In genomic region chr10:89853796-89854195, GRCh38 we compare ENCODE assay signal across 15 cellular contexts.
DNase-seq lines count a peak whose midpoint lies in the region; ATAC-seq and TF ChIP-seq lines count a peak whose summit lies in the region.
"Had no signal": no experiment of that assay in that cellular context is flagged by ENCODE, and none has a peak within 500 bp of the region (broad histone marks: within the 10 kb centered on the region; RNA-seq: fewer than 3 reads in every experiment).

No MANE protein-coding gene starts in this region.

- no peaks in the 10 kb centered on the region for H3K36me3 ChIP-seq in HCT116 (ENCODE audit: control insufficient read depth in 1 of 2, insufficient read depth in 2 of 2, low read length in 2 of 2)
- H3K36me3 ChIP-seq in neuronal stem cell (replicated peaks in 1 of 2; ENCODE audit: control insufficient read depth in 2 of 2, insufficient read depth in 2 of 2, low read length in 2 of 2): no peaks in the 10 kb centered on the region
- H3K36me3 ChIP-seq: gastroesophageal sphincter had no signal

- H3K27ac ChIP-seq in HCT116 (ENCODE audit: low read depth, low read length) (no peak overlapping the region), neuronal stem cell (replicated peaks; ENCODE audit: low read length) (no peak overlapping the region)
- H3K27ac ChIP-seq: gastroesophageal sphincter had no signal

- H3K23ac ChIP-seq in neuronal stem cell (ENCODE audit: low read depth, low read length, poor library complexity): peak overlapping the region; percentile 47

- ATAC-seq in HCT116: peak; percentile 63; the same call in 1 of the 2 replicates
- ATAC-seq: gastroesophageal sphincter had no signal

- no peak overlapping the region for H3K4ac ChIP-seq in neuronal stem cell (ENCODE audit: low read length)

- TF ChIP-seq POLR2A in HCT116 (IDR thresholded peaks at IDR 0.05; ENCODE audit: borderline replicate concordance, extremely low read depth, insufficient read depth, insufficient read length): no peak

- H3K4me2 ChIP-seq in HCT116 (ENCODE audit: low read length): no peak overlapping the region
- H3K4me2 ChIP-seq in neuronal stem cell (ENCODE audit: insufficient read depth, low read length, poor library complexity, severe bottlenecking): no peak overlapping the region

- no peak overlapping the region for H2BK120ac ChIP-seq in neuronal stem cell (ENCODE audit: low read depth, low read length)

- RAD21 ChIA-PET in HCT116 (lab: Charles Lee; ENCODE audit: low non-redundant PET in 1 of 2, low total read pairs in 2 of 2, uncharacterized antibody in 2 of 2, unreplicated experiment in 2 of 2): no interaction called here

- H3K27me3 ChIP-seq in HCT116 (ENCODE audit: insufficient read depth, low read length) (no peaks in the 10 kb centered on the region), neuronal stem cell (ENCODE audit: control insufficient read depth in 3 of 3, insufficient read depth in 3 of 3, low read depth in 1 of 3, low read length in 3 of 3) (no peaks in the 10 kb centered on the region)
- H3K27me3 ChIP-seq: gastroesophageal sphincter had no signal

- no peak overlapping the region for H2AFZ ChIP-seq in HCT116 (ENCODE audit: low read depth, low read length, poor library complexity, severe bottlenecking)
- no peak overlapping the region for H2AFZ ChIP-seq in neuronal stem cell (ENCODE audit: low read length)

- H4K91ac ChIP-seq in neuronal stem cell (ENCODE audit: low read depth, low read length, poor library complexity): no peak overlapping the region

- no peak overlapping the region for H2BK12ac ChIP-seq in neuronal stem cell (ENCODE audit: low read length)

- no peaks in the 10 kb centered on the region for H3K9me3 ChIP-seq in HCT116 (ENCODE audit: control insufficient read depth in 1 of 2, insufficient read depth in 1 of 2, low read depth in 1 of 2, low read length in 2 of 2)
- no peaks in the 10 kb centered on the region for H3K9me3 ChIP-seq in neuronal stem cell (replicated peaks in 1 of 2; ENCODE audit: control insufficient read depth in 2 of 2, insufficient read depth in 1 of 2, low read depth in 1 of 2, low read length in 2 of 2)
- H3K9me3 ChIP-seq: gastroesophageal sphincter had no signal

- WGBS in neuronal stem cell (ENCODE audit: extremely low coverage in 2 of 2, insufficient read length in 2 of 2, insufficient replicate concordance in 1 of 2), 2 donors: no CpG with 5 or more reads among the region's 18 CpGs

- H3K14ac ChIP-seq in neuronal stem cell (ENCODE audit: low read length): no peak overlapping the region

- H3K79me2 ChIP-seq in HCT116 (ENCODE audit: insufficient read depth, low read length): no peaks in the 10 kb centered on the region

- H3K4me1 Mint-ChIP-seq in MCF 10A (ENCODE audit: insufficient read depth, unreplicated experiment): no peaks in the 10 kb centered on the region

- H3K18ac ChIP-seq in neuronal stem cell (ENCODE audit: low read length): no peak overlapping the region

- no TSS peak for BruUV-seq in HCT116 (replicated peaks; lab: Mats Ljungman, UMichigan)
- BruUV-seq in MCF 10A (replicated peaks; lab: Mats Ljungman, UMichigan): no TSS peak

- intact Hi-C loops in HCT116 (cut with micrococcal nuclease) (no loop called here), MCF 10A (cut with micrococcal nuclease) (no loop called here)

- CTCF ChIA-PET in HCT116 (lab: Charles Lee) (interaction anchor here (1.1 to 1.2 kb wide), 2 partner anchors 8 to 295 kb away, joined by 3 read pairs; no protein-coding TSS in a partner anchor), MCF 10A (lab: Yijun Ruan, JAX) (interaction anchor here (0.6 kb wide), 1 partner anchor 538 kb away, joined by 3 read pairs; no protein-coding TSS in a partner anchor)

- H2BK5ac ChIP-seq in neuronal stem cell (ENCODE audit: low read length): no peak overlapping the region

- DNase-seq in HCT116 (ENCODE audit: low read depth, low spot score): no peak
- DNase-seq in SK-MEL-5 (ENCODE audit: low read depth, low spot score): peak; percentile 19
- no peak for DNase-seq in fibroblast of mammary gland (ENCODE audit: low read depth)
- no peak for DNase-seq in neuronal stem cell (ENCODE audit: low spot score)
- DNase-seq in MCF 10A (ENCODE audit: unreplicated experiment): no peak
- no peak for DNase-seq in kidney glomerular epithelial cell (lab: John Stamatoyannopoulos, UW)
- DNase-seq in NCI-H510A treated with DMSO at 0.1 percent for 48 hours (lab: John Stamatoyannopoulos, UW): no peak
- no peak for DNase-seq in HT-29 (ENCODE audit: low spot score)
- DNase-seq: amygdala, Kasumi-1, NCI-H2029, SHP77 treated with DMSO at 0.1 percent for 48 hours had no signal

- H2BK15ac ChIP-seq in neuronal stem cell (ENCODE audit: low read length): no peak overlapping the region

- H3K9ac ChIP-seq in HCT116 (ENCODE audit: low read length) (no peak overlapping the region), neuronal stem cell (ENCODE audit: low read depth, low read length, poor library complexity) (no peak overlapping the region)

- no peaks in the 10 kb centered on the region for H3K27me3 Mint-ChIP-seq in MCF 10A (ENCODE audit: insufficient read depth, unreplicated experiment)

- H3K27ac Mint-ChIP-seq in MCF 10A (ENCODE audit: low read depth, unreplicated experiment): no peak overlapping the region
- H3K27ac Mint-ChIP-seq: activated T-helper 2 cell treated with anti-CD3 and anti-CD28 coated beads, Interferon-gamma antibody, Interleukin-2, Interleukin-4, amounts not matched to agents 10 μg/mL and 5 μg/mL and 100 μg/mL, durations not matched to agents 14 hours and 24 hours and 36 hours had no signal

- no peaks in the 10 kb centered on the region for H3K9me2 ChIP-seq in HCT116 (ENCODE audit: insufficient read depth)

- TF ChIP-seq RAD21 in HCT116 (IDR thresholded peaks at IDR 0.05; ENCODE audit: low read depth): no peak

- TF ChIP-seq CTCF in HCT116 (IDR thresholded peaks at IDR 0.05 in 2 of 3, conservative IDR thresholded peaks at IDR 0.05 in 1 of 3; ENCODE audit: borderline replicate concordance in 1 of 3, insufficient read depth in 1 of 3, low read depth in 2 of 3, low read length in 2 of 3) (peak in 1 of 3 experiments; percentile 36; a peak in 2 of 6 replicates), fibroblast of mammary gland (conservative IDR thresholded peaks at IDR 0.05; ENCODE audit: control insufficient read depth, insufficient read depth, low read depth, low read length) (peak; percentile 12), MCF 10A (IDR thresholded peaks at IDR 0.05; ENCODE audit: unreplicated experiment) (no peak)

- H3K9me3 Mint-ChIP-seq in MCF 10A (ENCODE audit: unreplicated experiment): no peaks in the 10 kb centered on the region
- H3K9me3 Mint-ChIP-seq: activated T-helper 2 cell treated with anti-CD3 and anti-CD28 coated beads, Interferon-gamma antibody, Interleukin-2, Interleukin-4, amounts not matched to agents 10 μg/mL and 5 μg/mL and 100 μg/mL, durations not matched to agents 14 hours and 24 hours and 36 hours had no signal

- H3K4me3 Mint-ChIP-seq in MCF 10A (ENCODE audit: unreplicated experiment): no peak overlapping the region
- H3K4me3 Mint-ChIP-seq: CD14-positive monocyte had no signal

- in situ Hi-C loops in SK-MEL-5 (cut with HindIII; ENCODE audit: low pct_unique_long_range_greater_than_20kb, low sequenced_read_pairs): no loop called here

- no peaks in the 10 kb centered on the region for H3K36me3 Mint-ChIP-seq in MCF 10A (ENCODE audit: insufficient read depth, unreplicated experiment)
- H3K36me3 Mint-ChIP-seq: CD14-positive monocyte had no signal

- no peaks in the 10 kb centered on the region for H3K4me1 ChIP-seq in HCT116 (ENCODE audit: control insufficient read depth in 1 of 2, insufficient read depth in 2 of 2, low read length in 2 of 2)
- no peaks in the 10 kb centered on the region for H3K4me1 ChIP-seq in neuronal stem cell (ENCODE audit: control insufficient read depth in 2 of 2, insufficient read depth in 1 of 2, low read depth in 1 of 2, low read length in 2 of 2)
- H3K4me1 ChIP-seq: gastroesophageal sphincter had no signal

- no peak overlapping the region for H4K8ac ChIP-seq in neuronal stem cell (ENCODE audit: low read depth, low read length)

- POLR2A ChIA-PET in HCT116 (lab: Charles Lee): no interaction called here
- POLR2A ChIA-PET in MCF 10A (lab: Yijun Ruan, JAX): interaction anchor here (0.8 to 1.2 kb wide), 2 partner anchors 8 to 11 kb away, joined by 3 read pairs; no protein-coding TSS in a partner anchor

- no peaks in the 10 kb centered on the region for H4K20me1 ChIP-seq in HCT116 (ENCODE audit: insufficient read depth)

- no peaks in the 10 kb centered on the region for H3K79me1 ChIP-seq in neuronal stem cell (ENCODE audit: low read depth, low read length)

- H3K4me3 ChIP-seq in HCT116 (replicated peaks in 1 of 2; ENCODE audit: low read depth in 1 of 2, low read length in 2 of 2): no peak overlapping the region
- no peak overlapping the region for H3K4me3 ChIP-seq in fibroblast of mammary gland (ENCODE audit: control insufficient read depth, low read depth, low read length)
- no peak overlapping the region for H3K4me3 ChIP-seq in neuronal stem cell (ENCODE audit: low read length in 2 of 2)
- H3K4me3 ChIP-seq: gastroesophageal sphincter had no signal

- no peak overlapping the region for H2AK5ac ChIP-seq in neuronal stem cell (ENCODE audit: low read depth, low read length)

TF ChIP-seq in HCT116, 20 proteins besides CTCF, POLR2A, EP300 and RAD21 (continues in another document):
- no peak for TF ChIP-seq SRF (IDR thresholded peaks at IDR 0.05; ENCODE audit: low read depth)
- no peak for TF ChIP-seq CBX3 (IDR thresholded peaks at IDR 0.05; ENCODE audit: low read depth)
- TF ChIP-seq, protein P1, sequence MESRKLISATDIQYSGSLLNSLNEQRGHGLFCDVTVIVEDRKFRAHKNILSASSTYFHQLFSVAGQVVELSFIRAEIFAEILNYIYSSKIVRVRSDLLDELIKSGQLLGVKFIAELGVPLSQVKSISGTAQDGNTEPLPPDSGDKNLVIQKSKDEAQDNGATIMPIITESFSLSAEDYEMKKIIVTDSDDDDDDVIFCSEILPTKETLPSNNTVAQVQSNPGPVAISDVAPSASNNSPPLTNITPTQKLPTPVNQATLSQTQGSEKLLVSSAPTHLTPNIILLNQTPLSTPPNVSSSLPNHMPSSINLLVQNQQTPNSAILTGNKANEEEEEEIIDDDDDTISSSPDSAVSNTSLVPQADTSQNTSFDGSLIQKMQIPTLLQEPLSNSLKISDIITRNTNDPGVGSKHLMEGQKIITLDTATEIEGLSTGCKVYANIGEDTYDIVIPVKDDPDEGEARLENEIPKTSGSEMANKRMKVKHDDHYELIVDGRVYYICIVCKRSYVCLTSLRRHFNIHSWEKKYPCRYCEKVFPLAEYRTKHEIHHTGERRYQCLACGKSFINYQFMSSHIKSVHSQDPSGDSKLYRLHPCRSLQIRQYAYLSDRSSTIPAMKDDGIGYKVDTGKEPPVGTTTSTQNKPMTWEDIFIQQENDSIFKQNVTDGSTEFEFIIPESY (IDR thresholded peaks at IDR 0.05; ENCODE audit: extremely low read depth, insufficient replicate concordance, low read length): no peak
- no peak for TF ChIP-seq MAX (IDR thresholded peaks at IDR 0.05)
- TF ChIP-seq EZH2phosphoT487 (IDR thresholded peaks at IDR 0.05; ENCODE audit: borderline replicate concordance): no peak
- no peak for TF ChIP-seq POLR2AphosphoS5 (IDR thresholded peaks at IDR 0.05; ENCODE audit: low read depth, low read length)
